In the genomic region with DNA sequence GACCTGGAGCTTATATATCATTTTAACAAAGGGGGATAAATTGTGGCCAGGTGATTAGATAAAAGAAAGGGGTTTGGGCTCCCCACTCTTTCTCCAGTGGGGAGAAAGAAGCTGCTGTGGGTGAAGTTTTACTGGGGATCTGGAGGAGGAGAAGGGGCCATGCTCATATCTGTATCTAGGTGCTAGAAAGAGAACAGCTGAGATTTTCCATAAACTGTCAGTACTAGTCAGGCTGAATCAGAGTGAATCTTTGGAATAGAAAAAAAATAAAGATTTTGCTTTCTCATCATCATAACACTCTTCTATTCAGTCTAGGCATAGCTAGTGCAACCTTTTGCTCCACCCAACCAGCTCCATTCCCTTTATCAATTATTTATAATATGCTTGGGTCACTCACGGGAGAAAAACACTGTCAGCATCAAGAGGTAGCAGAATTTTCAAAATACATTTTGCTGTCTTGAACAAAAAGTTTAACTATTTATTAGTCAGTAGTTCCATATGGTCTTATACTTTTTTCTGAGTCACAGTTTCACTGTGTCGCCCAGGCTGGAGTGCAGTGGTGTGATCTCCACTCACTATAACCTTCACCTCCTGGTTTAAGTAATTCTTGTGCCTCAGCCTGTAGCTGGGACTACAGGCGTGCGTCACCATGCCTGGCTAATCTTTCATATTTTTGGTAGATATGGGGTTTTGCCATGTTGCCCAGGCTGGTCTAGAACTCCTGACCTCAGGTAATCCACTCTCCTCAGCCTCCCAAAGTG, we compare ENCODE assay signal across 28 cellular contexts. TPM values are rescaled to one million over a fixed set of nuclear protein-coding genes. Genes with fewer than 3 reads are reported as not detected.
DNase-seq lines count a peak whose midpoint lies in the region; ATAC-seq and TF ChIP-seq lines count a peak whose summit lies in the region.
"Had no signal": no experiment of that assay in that cellular context is flagged by ENCODE, and none has a peak within 500 bp of the region (broad histone marks: within the 10 kb centered on the region; RNA-seq: fewer than 3 reads in every experiment).

No MANE protein-coding gene starts in this region.

- ATAC-seq in T-cell (replicated peaks in 1 of 4): no peak
- ATAC-seq in HG02759 (IDR thresholded peaks at IDR 0.05; ENCODE audit: unreplicated experiment): no peak
- ATAC-seq: left ventricle myocardium superior; naive thymus-derived CD4-positive, alpha-beta T cell had no signal

- TF ChIP-seq CTCF in coronary artery (IDR thresholded peaks at IDR 0.05): no peak

- H3K9me3 Mint-ChIP-seq in activated naive CD4-positive, alpha-beta T cell treated with anti-CD3 and anti-CD28 coated beads, Interleukin-2, amount 50 U/mL, for 24 hours: no peaks in the 10 kb centered on the region
- peaks cover 0 to 7% (median 0%) of the 10 kb centered on the region in 3 donors for H3K9me3 Mint-ChIP-seq in T-cell
- H3K9me3 Mint-ChIP-seq in activated T-helper 2 cell treated with anti-CD3 and anti-CD28 coated beads, Interferon-gamma antibody, Interleukin-2, Interleukin-4, amounts not matched to agents 10 μg/mL and 5 μg/mL and 100 μg/mL, durations not matched to agents 14 hours and 24 hours and 36 hours: peaks cover 6% of the 10 kb centered on the region
- no peaks in the 10 kb centered on the region for H3K9me3 Mint-ChIP-seq in stimulated activated naive CD8-positive, alpha-beta T cell treated with anti-CD3 and anti-CD28 coated beads, Interleukin-15, Interleukin-2, amounts not matched to agents 100 ng/mL and 50 ng/mL, for 24 hours
- H3K9me3 Mint-ChIP-seq: mesothelial cell of epicardium had no signal

- H3K4me3 Mint-ChIP-seq in activated naive CD4-positive, alpha-beta T cell treated with anti-CD3 and anti-CD28 coated beads, Interleukin-2, amount 50 U/mL, for 24 hours: peak overlapping the region; percentile 16
- H3K4me3 Mint-ChIP-seq in T-cell: no peak overlapping the region
- no peak overlapping the region for H3K4me3 Mint-ChIP-seq in activated T-helper 2 cell treated with anti-CD3 and anti-CD28 coated beads, Interferon-gamma antibody, Interleukin-2, Interleukin-4, amounts not matched to agents 10 μg/mL and 5 μg/mL and 100 μg/mL, durations not matched to agents 14 hours and 24 hours and 36 hours (ENCODE audit: low read depth)
- peak overlapping the region; percentile 24 for H3K4me3 Mint-ChIP-seq in stimulated activated naive CD8-positive, alpha-beta T cell treated with anti-CD3 and anti-CD28 coated beads, Interleukin-15, Interleukin-2, amounts not matched to agents 100 ng/mL and 50 ng/mL, for 24 hours
- H3K4me3 Mint-ChIP-seq: mesothelial cell of epicardium had no signal

- peaks cover 6% of the 10 kb centered on the region for H3K36me3 Mint-ChIP-seq in activated naive CD4-positive, alpha-beta T cell treated with anti-CD3 and anti-CD28 coated beads, Interleukin-2, amount 50 U/mL, for 24 hours
- peaks cover 27% of the 10 kb centered on the region for H3K36me3 Mint-ChIP-seq in T-cell
- peaks cover 22% of the 10 kb centered on the region for H3K36me3 Mint-ChIP-seq in activated T-helper 2 cell treated with anti-CD3 and anti-CD28 coated beads, Interferon-gamma antibody, Interleukin-2, Interleukin-4, amounts not matched to agents 10 μg/mL and 5 μg/mL and 100 μg/mL, durations not matched to agents 14 hours and 24 hours and 36 hours (ENCODE audit: low read depth)
- peaks cover 3% of the 10 kb centered on the region for H3K36me3 Mint-ChIP-seq in stimulated activated naive CD8-positive, alpha-beta T cell treated with anti-CD3 and anti-CD28 coated beads, Interleukin-15, Interleukin-2, amounts not matched to agents 100 ng/mL and 50 ng/mL, for 24 hours (ENCODE audit: low read depth)
- H3K36me3 Mint-ChIP-seq: mesothelial cell of epicardium had no signal

- CTCF ChIA-PET in T-cell (lab: Charles Lee): interaction anchor here (0.6 to 1.5 kb wide), 3 partner anchors 9 to 21 kb away, joined by 3 to 4 read pairs (median 4); a partner anchor contains a TSS

- POLR2A ChIA-PET in T-cell (lab: Charles Lee): no interaction called here

- no peak overlapping the region for H3K27ac ChIP-seq in coronary artery
- H3K27ac ChIP-seq: C4-2B, SK-N-MC, thoracic aorta had no signal

- no peak overlapping the region for H3K4me3 ChIP-seq in coronary artery
- H3K4me3 ChIP-seq: SK-N-MC, thoracic aorta had no signal

- intact Hi-C loops in activated T-helper 2 cell treated with anti-CD3 and anti-CD28 coated beads, Interferon-gamma antibody, Interleukin-2, Interleukin-4, amounts not matched to agents 10 μg/mL and 5 μg/mL and 100 μg/mL, durations not matched to agents 14 hours and 24 hours and 36 hours (cut with micrococcal nuclease): loop anchor here (5.0 kb wide), 3 partner anchors 397 to 828 kb away; a partner anchor contains a TSS

- DNase-seq in activated naive CD4-positive, alpha-beta T cell treated with Interleukin-2 at 50 U/mL for 16 hours: no peak
- DNase-seq in T-cell (no peak), coronary artery (ENCODE audit: low spot score) (no peak)
- no peak for DNase-seq in activated T-helper 2 cell treated with anti-CD3 and anti-CD28 coated beads, Interferon-gamma antibody, Interleukin-2, Interleukin-4, amounts not matched to agents 10 μg/mL and 5 μg/mL and 100 μg/mL, durations not matched to agents 14 hours and 24 hours and 36 hours (ENCODE audit: low spot score)
- DNase-seq: activated gamma-delta T cell; aorta; dermis blood vessel endothelial cell; islet precursor cell; left ventricle myocardium superior; naive thymus-derived CD4-positive, alpha-beta T cell; NCI-H1105 treated with DMSO at 0.1 percent for 48 hours; NCI-H2029 treated with DMSO at 0.1 percent for 48 hours; NCI-H2227 treated with DMSO at 0.1 percent for 48 hours; RPMI8226 had no signal

- peak overlapping the region; percentile 71 for H3K27ac Mint-ChIP-seq in activated naive CD4-positive, alpha-beta T cell treated with anti-CD3 and anti-CD28 coated beads, Interleukin-2, amount 50 U/mL, for 24 hours
- H3K27ac Mint-ChIP-seq in T-cell: peak overlapping the region; percentile 40 to 53
- H3K27ac Mint-ChIP-seq in activated T-helper 2 cell treated with anti-CD3 and anti-CD28 coated beads, Interferon-gamma antibody, Interleukin-2, Interleukin-4, amounts not matched to agents 10 μg/mL and 5 μg/mL and 100 μg/mL, durations not matched to agents 14 hours and 24 hours and 36 hours: peak overlapping the region; percentile 46
- H3K27ac Mint-ChIP-seq in stimulated activated naive CD8-positive, alpha-beta T cell treated with anti-CD3 and anti-CD28 coated beads, Interleukin-15, Interleukin-2, amounts not matched to agents 100 ng/mL and 50 ng/mL, for 24 hours: peak overlapping the region; percentile 70
- H3K27ac Mint-ChIP-seq: mesothelial cell of epicardium had no signal

- peaks cover 46% of the 10 kb centered on the region for H3K4me1 Mint-ChIP-seq in activated naive CD4-positive, alpha-beta T cell treated with anti-CD3 and anti-CD28 coated beads, Interleukin-2, amount 50 U/mL, for 24 hours
- peaks cover 29 to 44% (median 33%) of the 10 kb centered on the region in 3 donors for H3K4me1 Mint-ChIP-seq in T-cell
- peaks cover 54% of the 10 kb centered on the region for H3K4me1 Mint-ChIP-seq in activated T-helper 2 cell treated with anti-CD3 and anti-CD28 coated beads, Interferon-gamma antibody, Interleukin-2, Interleukin-4, amounts not matched to agents 10 μg/mL and 5 μg/mL and 100 μg/mL, durations not matched to agents 14 hours and 24 hours and 36 hours (ENCODE audit: low read depth)
- H3K4me1 Mint-ChIP-seq in stimulated activated naive CD8-positive, alpha-beta T cell treated with anti-CD3 and anti-CD28 coated beads, Interleukin-15, Interleukin-2, amounts not matched to agents 100 ng/mL and 50 ng/mL, for 24 hours (ENCODE audit: low read depth): peaks cover 46% of the 10 kb centered on the region

- no peaks in the 10 kb centered on the region for H3K27me3 Mint-ChIP-seq in activated naive CD4-positive, alpha-beta T cell treated with anti-CD3 and anti-CD28 coated beads, Interleukin-2, amount 50 U/mL, for 24 hours
- H3K27me3 Mint-ChIP-seq in T-cell: no peaks in the 10 kb centered on the region
- no peaks in the 10 kb centered on the region for H3K27me3 Mint-ChIP-seq in activated T-helper 2 cell treated with anti-CD3 and anti-CD28 coated beads, Interferon-gamma antibody, Interleukin-2, Interleukin-4, amounts not matched to agents 10 μg/mL and 5 μg/mL and 100 μg/mL, durations not matched to agents 14 hours and 24 hours and 36 hours (ENCODE audit: low read depth)
- H3K27me3 Mint-ChIP-seq in stimulated activated naive CD8-positive, alpha-beta T cell treated with anti-CD3 and anti-CD28 coated beads, Interleukin-15, Interleukin-2, amounts not matched to agents 100 ng/mL and 50 ng/mL, for 24 hours: no peaks in the 10 kb centered on the region
- H3K27me3 Mint-ChIP-seq: naive thymus-derived CD4-positive, alpha-beta T cell had no signal

RNA-seq across cellular contexts. Expression of a gene that starts 21.3 kb away (rescaled TPM):
- total RNA-seq in T-cell: 10 to 100 TPM; 12.1 to 23.5 (median 17.7) TPM
- 21.1 and 25.3 TPM in 2 replicates for total RNA-seq in activated T-helper 2 cell treated with anti-CD3 and anti-CD28 coated beads, Interferon-gamma antibody, Interleukin-2, Interleukin-4, amounts not matched to agents 10 μg/mL and 5 μg/mL and 100 μg/mL, durations not matched to agents 14 hours and 24 hours and 36 hours

RNA-seq across cellular contexts. Expression of a gene that starts 36.5 kb away (rescaled TPM):
- total RNA-seq in T-cell: not detected
- not detected in 2 replicates for total RNA-seq in activated T-helper 2 cell treated with anti-CD3 and anti-CD28 coated beads, Interferon-gamma antibody, Interleukin-2, Interleukin-4, amounts not matched to agents 10 μg/mL and 5 μg/mL and 100 μg/mL, durations not matched to agents 14 hours and 24 hours and 36 hours
- total RNA-seq: activated CD8-positive, alpha-beta memory T cell treated with anti-CD3 and anti-CD28 coated beads for 36 hours; aorta; cardiac septum; dermis blood vessel endothelial cell; fibroblast of lung; left ventricle myocardium superior; M059J; mesothelial cell of epicardium; naive thymus-derived CD4-positive, alpha-beta T cell; omental fat pad; skeletal muscle tissue; T-helper 2 cell treated with Interferon-gamma antibody and Interleukin-4, amounts not matched to agents 100 ng/mL and 5 ng/mL, for 36 hours; thoracic aorta had no signal

Comparison
In these comparisons a context has a peak if more than half of its experiments do, and no peak if none do; other contexts are left out.
1. H3K4me3 Mint-ChIP-seq: peak in activated naive CD4-positive, alpha-beta T cell treated with anti-CD3 and anti-CD28 coated beads, Interleukin-2, amount 50 U/mL, for 24 hours (single experiment) and stimulated activated naive CD8-positive, alpha-beta T cell treated with anti-CD3 and anti-CD28 coated beads, Interleukin-15, Interleukin-2, amounts not matched to agents 100 ng/mL and 50 ng/mL, for 24 hours (single experiment); none in T-cell (0 of 3) and activated T-helper 2 cell treated with anti-CD3 and anti-CD28 coated beads, Interferon-gamma antibody, Interleukin-2, Interleukin-4, amounts not matched to agents 10 μg/mL and 5 μg/mL and 100 μg/mL, durations not matched to agents 14 hours and 24 hours and 36 hours (single experiment).
2. Peak in every context shown above with its lines, with median percentiles within 50 percentile points of each other: H3K27ac Mint-ChIP-seq.